Comparison of ENCODE assay signal across 9 cellular contexts in genomic region chr6:44630125-44631028, GRCh38.
A peak's percentile ranks its signal among the peaks of the same experiment; 100 is the strongest.
DNase-seq lines count a peak whose midpoint lies in the region; ATAC-seq, FAIRE-seq and TF ChIP-seq lines count a peak whose summit lies in the region.
"Had no signal": no experiment of that assay in that cellular context is flagged by ENCODE, and none has a peak within 500 bp of the region (broad histone marks: within the 10 kb centered on the region; RNA-seq: fewer than 3 reads in every experiment).

No MANE protein-coding gene starts in this region.

- no peak overlapping the region for H3K9ac ChIP-seq in HepG2 (ENCODE audit: insufficient read depth, low read depth, low read length)

- H3K9me3 ChIP-seq in HepG2 (ENCODE audit: low read length), result no peaks in the 10 kb centered on the region

- H3K36me3 Mint-ChIP-seq in type B pancreatic cell, result no peaks in the 10 kb centered on the region

- peaks cover 12% of the 10 kb centered on the region for H3K27me3 Mint-ChIP-seq in type B pancreatic cell

- no peak for TF ChIP-seq EP300 in HepG2 (IDR thresholded peaks at IDR 0.05; ENCODE audit: low read depth in 2 of 2, low read length in 2 of 2)
- TF ChIP-seq EP300 in HepG2 (CRISPR knock-in tag; IDR thresholded peaks at IDR 0.05; ENCODE audit: borderline replicate concordance), result no peak

- H3K27ac ChIP-seq in brain microvascular endothelial cell, result no peak overlapping the region
- H3K27ac ChIP-seq in HepG2 (ENCODE audit: extremely low read length, insufficient read depth, low read length), result no peak overlapping the region

- H3K79me2 ChIP-seq in HepG2 (ENCODE audit: insufficient read depth, low read length), result no peaks in the 10 kb centered on the region

- H3K27me3 ChIP-seq in brain microvascular endothelial cell (replicated peaks), result no peaks in the 10 kb centered on the region
- peaks cover 0 to 31% of the 10 kb centered on the region in 2 experiments; a peak in 2 of 5 replicates for H3K27me3 ChIP-seq in HepG2 (ENCODE audit: control insufficient read depth in 1 of 2, insufficient read depth in 2 of 2, low read length in 2 of 2)

- no peak for TF ChIP-seq POLR2A in HepG2 (IDR thresholded peaks at IDR 0.05; ENCODE audit: insufficient read depth in 1 of 2, low read depth in 2 of 2, low read length in 2 of 2)

- no peak overlapping the region for H3K27ac Mint-ChIP-seq in type B pancreatic cell
- H3K27ac Mint-ChIP-seq: activated B cell treated with CpG ODN at 0.5 μM for 24 hours had no signal

- TF ChIP-seq RAD21 in HepG2 (CRISPR knock-in tag; IDR thresholded peaks at IDR 0.05), result peak; percentile 53

- no peak overlapping the region for H2AFZ ChIP-seq in HepG2 (ENCODE audit: low read length)

- POLR2A ChIA-PET in HepG2 (lab: Yijun Ruan, JAX), result no interaction called here

- 15% methylated on average over 6 of the region's 10 CpGs for WGBS in HepG2 (ENCODE audit: low lambda C conversion rate)

- peak; percentile 89 for ATAC-seq in HepG2

- DNase-seq in Daoy (ENCODE audit: low read depth) (peak; percentile 82), HTR-8/SVneo (ENCODE audit: insufficient read length, low spot score) (peak; percentile 85), RPMI8226 (peak; percentile 47), brain microvascular endothelial cell (peak; percentile 53), HepG2 (ENCODE audit: low spot score) (peak; percentile 30), type B pancreatic cell (ENCODE audit: extremely low spot score, unreplicated experiment) (no peak), posterior vena cava (ENCODE audit: low spot score) (no peak), NCI-H2029 (lab: John Stamatoyannopoulos, UW) (no peak)
- DNase-seq: activated B cell treated with CpG ODN at 0.5 μM for 24 hours had no signal

- FAIRE-seq in HTR-8/SVneo (lab: Jason Lieb, UNC) (no peak), HepG2 (lab: Jason Lieb, UNC) (no peak)

- H3K4me3 Mint-ChIP-seq in type B pancreatic cell, result no peak overlapping the region
- H3K4me3 Mint-ChIP-seq: activated B cell treated with CpG ODN at 0.5 μM for 24 hours had no signal

- H3K4me3 ChIP-seq in brain microvascular endothelial cell (ENCODE audit: low read depth, low read length) (no peak overlapping the region), HepG2 (replicated peaks in 1 of 3; ENCODE audit: insufficient read depth in 1 of 3, low read depth in 2 of 3, low read length in 3 of 3) (no peak overlapping the region)

- H3K9me3 Mint-ChIP-seq in type B pancreatic cell, result no peaks in the 10 kb centered on the region
- H3K9me3 Mint-ChIP-seq: activated B cell treated with CpG ODN at 0.5 μM for 24 hours had no signal

- peaks cover 26% of the 10 kb centered on the region for H3K4me1 Mint-ChIP-seq in type B pancreatic cell (ENCODE audit: unreplicated experiment)

- intact Hi-C loops in HepG2 (cut with micrococcal nuclease; ENCODE audit: unreplicated experiment) (loop anchor here (1.0 kb wide), 1 partner anchor 1084 kb away; no protein-coding TSS in a partner anchor), posterior vena cava (cut with DNase I) (loop anchor here in 1 of 2 donors (10.0 kb wide), 1 partner anchor 156 kb away; no protein-coding TSS in a partner anchor)

- peaks cover 8% of the 10 kb centered on the region for H3K4me1 ChIP-seq in HepG2 (ENCODE audit: insufficient read depth, low read length)

- no peaks in the 10 kb centered on the region for H4K20me1 ChIP-seq in HepG2 (ENCODE audit: insufficient read depth, low read length)

- CTCF ChIA-PET in HepG2 (lab: Yijun Ruan, JAX; ENCODE audit: low intra/inter-chr PET ratio, low total read pairs), result interaction anchor here (0.9 to 1.0 kb wide), 2 partner anchors 1084 to 1293 kb away, joined by 4 to 6 read pairs; no protein-coding TSS in a partner anchor

- BruUV-seq in HepG2 (replicated peaks; lab: Mats Ljungman, UMichigan), result no TSS peak

- no peak overlapping the region for H3K4me2 ChIP-seq in HepG2 (ENCODE audit: low read depth, low read length)

- TF ChIP-seq CTCF in brain microvascular endothelial cell (IDR thresholded peaks at IDR 0.05; ENCODE audit: low read depth, low read length, missing control alignments), result peak; percentile 85
- TF ChIP-seq CTCF in HepG2 (CRISPR knock-in tag; IDR thresholded peaks at IDR 0.05), result peak; percentile 72
- peak; percentile 76 for TF ChIP-seq CTCF in type B pancreatic cell (conservative IDR thresholded peaks at IDR 0.05)

- in situ Hi-C loops in brain microvascular endothelial cell (cut with HindIII; ENCODE audit: low pct_ligation_motif_present, low sequenced_read_pairs) (no loop called here), HepG2 (cut with HindIII; ENCODE audit: extremely low pct_ligation_motif_present, low pct_unique_long_range_greater_than_20kb) (no loop called here)

- H3K36me3 ChIP-seq in brain microvascular endothelial cell (replicated peaks), result no peaks in the 10 kb centered on the region
- H3K36me3 ChIP-seq in HepG2 (replicated peaks in 1 of 2; ENCODE audit: control insufficient read depth in 1 of 2, insufficient read depth in 2 of 2, low read length in 2 of 2), result no peaks in the 10 kb centered on the region

TF ChIP-seq in HepG2, 621 proteins besides CTCF, POLR2A, EP300 and RAD21 (continues in another document):
- TF ChIP-seq SRF (IDR thresholded peaks at IDR 0.05; ENCODE audit: low read depth, low read length), result no peak
- TF ChIP-seq TFAP4 (IDR thresholded peaks at IDR 0.05; ENCODE audit: borderline replicate concordance, low read depth), result no peak
- TF ChIP-seq NR1H2 (CRISPR knock-in tag; IDR thresholded peaks at IDR 0.05; ENCODE audit: borderline replicate concordance, low read depth), result no peak
- TF ChIP-seq DBP (CRISPR knock-in tag; IDR thresholded peaks at IDR 0.05; ENCODE audit: not compliant biosample characterization), result no peak
- TF ChIP-seq ZKSCAN8 (CRISPR knock-in tag; IDR thresholded peaks at IDR 0.05; ENCODE audit: borderline replicate concordance), result no peak
- TF ChIP-seq STAG1 (CRISPR knock-in tag; IDR thresholded peaks at IDR 0.05), result peak; percentile 87
- TF ChIP-seq GZF1 (CRISPR knock-in tag; IDR thresholded peaks at IDR 0.05), result no peak
- TF ChIP-seq ZNF891 (CRISPR knock-in tag; IDR thresholded peaks at IDR 0.05), result no peak
- no peak for TF ChIP-seq MLX (CRISPR knock-in tag; IDR thresholded peaks at IDR 0.05)
- TF ChIP-seq MEIS2 (CRISPR knock-in tag; IDR thresholded peaks at IDR 0.05), result no peak
- 0 out of 2 replicates have a peak, but pooled peaks have one; percentile 14 for TF ChIP-seq ZNF331 (CRISPR knock-in tag; IDR thresholded peaks at IDR 0.05)
- TF ChIP-seq TFDP2 (CRISPR knock-in tag; IDR thresholded peaks at IDR 0.05), result no peak
- no peak for TF ChIP-seq MAX (IDR thresholded peaks at IDR 0.05)
- no peak for TF ChIP-seq ZNF550 (CRISPR knock-in tag; IDR thresholded peaks at IDR 0.05; ENCODE audit: borderline replicate concordance)
- TF ChIP-seq ZNF276 (CRISPR knock-in tag; IDR thresholded peaks at IDR 0.05; ENCODE audit: low read depth), result no peak

Comparison
In these comparisons a context has a peak if more than half of its experiments do, and no peak if none do; other contexts are left out.
1. DNase-seq: peak in Daoy (single experiment), HTR-8/SVneo (single experiment), RPMI8226 (single experiment), brain microvascular endothelial cell (single experiment) and HepG2 (single experiment); none in type B pancreatic cell (single experiment), posterior vena cava (single experiment) and NCI-H2029 (single experiment).
2. Peak in every context shown above with its lines, with median percentiles within 50 percentile points of each other: CTCF ChIP-seq.